Comparison of ENCODE assay signal across 8 cellular contexts in genomic region chr10:80409121-80409520, GRCh38. TPM values are rescaled to one million over a fixed set of nuclear protein-coding genes. Genes with fewer than 3 reads are reported as not detected.
DNase-seq lines count a peak whose midpoint lies in the region; ATAC-seq and TF ChIP-seq lines count a peak whose summit lies in the region.

No MANE protein-coding gene starts in this region.

- H3K9ac ChIP-seq in IMR-90 (ENCODE audit: low read depth, low read length), result no peak overlapping the region
- peak overlapping the region; percentile 83 to 92 for H3K9ac ChIP-seq in colonic mucosa (ENCODE audit: low read depth in 2 of 2, low read length in 2 of 2)
- H3K9ac ChIP-seq in mucosa of rectum (ENCODE audit: low read depth in 1 of 2, low read length in 2 of 2), result peak overlapping the region; percentile 68 to 74

- H3K79me1 ChIP-seq in IMR-90 (ENCODE audit: low read depth in 1 of 2, low read length in 2 of 2), result no peaks in the 10 kb centered on the region

- CTCF ChIA-PET in IMR-90 (lab: Yijun Ruan, JAX), result no interaction called here

- peaks cover 3% of the 10 kb centered on the region; the same call in 1 of the 2 replicates for H3K9me1 ChIP-seq in IMR-90 (ENCODE audit: insufficient read depth, low read length)

- no peak overlapping the region for H4K8ac ChIP-seq in IMR-90 (ENCODE audit: low read depth in 2 of 2, low read length in 2 of 2)

- no peak overlapping the region for H3K18ac ChIP-seq in IMR-90 (ENCODE audit: low read depth, low read length)

- BruUV-seq in IMR-90 (replicated peaks; lab: Mats Ljungman, UMichigan), result no TSS peak

- DNase-seq in IMR-90 (no peak), colonic mucosa (peak; percentile 52), NOMO-1 treated with DMSO at 0.1 percent for 48 hours (lab: John Stamatoyannopoulos, UW; ENCODE audit: unreplicated experiment) (no peak)

- no peak overlapping the region for H2BK5ac ChIP-seq in IMR-90 (ENCODE audit: low read depth, low read length, poor library complexity, severe bottlenecking)

- H4K91ac ChIP-seq in IMR-90 (ENCODE audit: insufficient read depth, low read depth, low read length), result no peak overlapping the region

- no peak for ATAC-seq in IMR-90 (ENCODE audit: low read depth)
- ATAC-seq in HG02840 (IDR thresholded peaks at IDR 0.05; ENCODE audit: low FRiP score, unreplicated experiment), result no peak
- ATAC-seq in GM21381 (IDR thresholded peaks at IDR 0.05; ENCODE audit: unreplicated experiment), result no peak
- no peak for ATAC-seq in GM19035 (IDR thresholded peaks at IDR 0.05; ENCODE audit: unreplicated experiment)

- TF ChIP-seq POLR2A in IMR-90 (IDR thresholded peaks at IDR 0.05; ENCODE audit: low read depth, low read length), result no peak

- peak overlapping the region; percentile 92 for H3K27ac ChIP-seq in 22Rv1
- no peak overlapping the region for H3K27ac ChIP-seq in IMR-90 (ENCODE audit: insufficient read depth, low read length)
- H3K27ac ChIP-seq in colonic mucosa, result peak overlapping the region; percentile 69
- peak overlapping the region; percentile 82 to 84 for H3K27ac ChIP-seq in mucosa of rectum (ENCODE audit: low read depth in 2 of 2, low read length in 2 of 2)

- H3K4me2 ChIP-seq in IMR-90 (ENCODE audit: low read depth, low read length), result no peak overlapping the region; the same call in 1 of the 2 replicates

- H4K20me1 ChIP-seq in IMR-90 (ENCODE audit: insufficient read depth, low read length), result no peaks in the 10 kb centered on the region

- H2BK20ac ChIP-seq in IMR-90 (ENCODE audit: low read depth, low read length), result no peak overlapping the region

- intact Hi-C loops in IMR-90 (cut with micrococcal nuclease), result no loop called here
- intact Hi-C loops in colonic mucosa (cut with DNase I), result no loop called here

- in situ Hi-C loops in IMR-90 (cut with MboI; ENCODE audit: low sequenced_read_pairs), result no loop called here

- H3K23ac ChIP-seq in IMR-90 (ENCODE audit: low read depth, low read length), result no peak overlapping the region

- H3K9me3 ChIP-seq in IMR-90 (ENCODE audit: control insufficient read depth, insufficient read depth, low read length) (no peaks in the 10 kb centered on the region), colonic mucosa (no peaks in the 10 kb centered on the region), mucosa of rectum (ENCODE audit: control insufficient read depth in 2 of 2, low read length in 2 of 2) (no peaks in the 10 kb centered on the region)

- H2BK120ac ChIP-seq in IMR-90 (ENCODE audit: low read depth, low read length), result no peak overlapping the region

- TF ChIP-seq CTCF in 22Rv1 (IDR thresholded peaks at IDR 0.05), result no peak
- TF ChIP-seq CTCF in IMR-90 (conservative IDR thresholded peaks at IDR 0.05; ENCODE audit: low read depth, low read length), result no peak
- TF ChIP-seq CTCF in colonic mucosa (IDR thresholded peaks at IDR 0.05), result no peak

- dilution Hi-C loops in IMR-90 (cut with HindIII; ENCODE audit: low sequenced_read_pairs, unreplicated experiment), result no loop called here

- peak overlapping the region; percentile 84 for H2AFZ ChIP-seq in IMR-90 (replicated peaks; ENCODE audit: low read length, poor library complexity)

- POLR2A ChIA-PET in IMR-90 (lab: Charles Lee; ENCODE audit: unreplicated experiment), result no interaction called here

- H3K36me3 ChIP-seq in IMR-90 (ENCODE audit: control insufficient read depth, insufficient read depth, low read length), result no peaks in the 10 kb centered on the region
- H3K36me3 ChIP-seq in colonic mucosa, result no peaks in the 10 kb centered on the region
- no peaks in the 10 kb centered on the region for H3K36me3 ChIP-seq in mucosa of rectum (ENCODE audit: control insufficient read depth in 2 of 2, insufficient read depth in 2 of 2, low read length in 2 of 2)

- H3K4me3 ChIP-seq in IMR-90 (ENCODE audit: insufficient read depth, low read depth, low read length) (no peak overlapping the region), colonic mucosa (peak overlapping the region; percentile 82), mucosa of rectum (ENCODE audit: low read length in 2 of 2) (peak overlapping the region; percentile 79 to 85)

- H2AK9ac ChIP-seq in IMR-90 (replicated peaks; ENCODE audit: low read depth, low read length, poor library complexity), result no peak overlapping the region

- H3K56ac ChIP-seq in IMR-90 (ENCODE audit: extremely low read depth, insufficient read depth, low read length), result no peak overlapping the region

- WGBS in IMR-90 (ENCODE audit: extremely low coverage in 2 of 2, insufficient read length in 1 of 2), 2 experiments, result 8% methylated on average over 2 of the region's 12 CpGs; no CpG with 5 or more reads in 1 of the 2 experiments

- H3K4ac ChIP-seq in IMR-90 (ENCODE audit: low read depth, low read length), result no peak overlapping the region

- H4K5ac ChIP-seq in IMR-90 (ENCODE audit: low read depth, low read length), result no peak overlapping the region

- no peak for TF ChIP-seq RAD21 in IMR-90 (IDR thresholded peaks at IDR 0.05; ENCODE audit: low read length)

- no peak overlapping the region for H2AK5ac ChIP-seq in IMR-90 (ENCODE audit: low read depth, low read length)

- H2BK15ac ChIP-seq in IMR-90 (ENCODE audit: low read depth, low read length), result no peak overlapping the region

- H3K27me3 ChIP-seq in IMR-90 (ENCODE audit: control insufficient read depth, insufficient read depth, low read length) (peaks cover 18% of the 10 kb centered on the region), colonic mucosa (no peaks in the 10 kb centered on the region), mucosa of rectum (ENCODE audit: control insufficient read depth in 2 of 2, insufficient read depth in 2 of 2, low read length in 2 of 2) (no peaks in the 10 kb centered on the region)

- H3K14ac ChIP-seq in IMR-90 (replicated peaks; ENCODE audit: low read depth, low read length), result no peak overlapping the region

- peaks cover 3% of the 10 kb centered on the region; the same call in 1 of the 2 replicates for H3K4me1 ChIP-seq in IMR-90 (ENCODE audit: control insufficient read depth, insufficient read depth, low read length)
- H3K4me1 ChIP-seq in colonic mucosa, result peaks cover 26% of the 10 kb centered on the region
- peaks cover 33 to 36% of the 10 kb centered on the region in 2 donors for H3K4me1 ChIP-seq in mucosa of rectum (ENCODE audit: control insufficient read depth in 2 of 2, insufficient read depth in 2 of 2, low read length in 2 of 2)

TF ChIP-seq in IMR-90, 13 proteins besides CTCF, POLR2A, EP300 and RAD21:
- TF ChIP-seq MAZ (IDR thresholded peaks at IDR 0.05; ENCODE audit: borderline replicate concordance, low read depth, low read length) (no peak), BHLHE40 (IDR thresholded peaks at IDR 0.05; ENCODE audit: low read depth, low read length) (no peak), USF2 (IDR thresholded peaks at IDR 0.05; ENCODE audit: low read depth, low read length) (no peak), NFE2L2 (IDR thresholded peaks at IDR 0.05; ENCODE audit: low read depth, low read length) (no peak), MAFK (IDR thresholded peaks at IDR 0.05; ENCODE audit: low read depth, low read length) (no peak), RFX5 (IDR thresholded peaks at IDR 0.05; ENCODE audit: low read depth, low read length) (no peak), CEBPB (IDR thresholded peaks at IDR 0.05; ENCODE audit: low read depth, low read length) (no peak), SMC3 (IDR thresholded peaks at IDR 0.05; ENCODE audit: low read depth, low read length) (no peak)
- TF ChIP-seq, protein P1, sequence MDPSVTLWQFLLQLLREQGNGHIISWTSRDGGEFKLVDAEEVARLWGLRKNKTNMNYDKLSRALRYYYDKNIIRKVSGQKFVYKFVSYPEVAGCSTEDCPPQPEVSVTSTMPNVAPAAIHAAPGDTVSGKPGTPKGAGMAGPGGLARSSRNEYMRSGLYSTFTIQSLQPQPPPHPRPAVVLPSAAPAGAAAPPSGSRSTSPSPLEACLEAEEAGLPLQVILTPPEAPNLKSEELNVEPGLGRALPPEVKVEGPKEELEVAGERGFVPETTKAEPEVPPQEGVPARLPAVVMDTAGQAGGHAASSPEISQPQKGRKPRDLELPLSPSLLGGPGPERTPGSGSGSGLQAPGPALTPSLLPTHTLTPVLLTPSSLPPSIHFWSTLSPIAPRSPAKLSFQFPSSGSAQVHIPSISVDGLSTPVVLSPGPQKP (IDR thresholded peaks at IDR 0.05; ENCODE audit: borderline replicate concordance, low read depth, low read length), result no peak

RNA-seq across cellular contexts. Expression of gene PRXL2A, which starts 0.8 kb away (rescaled TPM):
- 0.90 and 1.1 TPM in 2 replicates for total RNA-seq in IMR-90 (2012; rRNA removed)
- 0.60 and 0.92 TPM in 2 replicates for polyA plus RNA-seq in IMR-90 (2012; rRNA removed)
- 0.19 and 0.36 TPM in 2 replicates for polyA plus RNA-seq in IMR-90 (2012; cell fraction: cytosol; rRNA removed)
- 0.10 and 0.17 TPM in 2 replicates for polyA plus RNA-seq in IMR-90 (2012; cell fraction: nucleus; rRNA removed; ENCODE audit: low replicate concordance)
- 100 to 1,000 TPM in 1 of 2 donors, 10 to 100 TPM in 1; 73.5 to 101 TPM for total RNA-seq in colonic mucosa

RNA-seq across cellular contexts. Expression of gene TSPAN14, which starts 45.0 kb away (rescaled TPM):
- total RNA-seq in IMR-90 (2012; rRNA removed) (13.3 and 18.5 TPM in 2 replicates), colonic mucosa (10 to 100 TPM; 83.5 to 91.7 TPM)
- 40.6 and 43.0 TPM in 2 replicates for polyA plus RNA-seq in IMR-90 (2012; rRNA removed)
- polyA plus RNA-seq in IMR-90 (2012; cell fraction: cytosol; rRNA removed), result 55.8 and 57.7 TPM in 2 replicates
- 36.3 and 44.3 TPM in 2 replicates for polyA plus RNA-seq in IMR-90 (2012; cell fraction: nucleus; rRNA removed; ENCODE audit: low replicate concordance)

RNA-seq across cellular contexts. Expression of gene DYDC2, which starts 52.5 kb away (rescaled TPM):
- not detected in 2 replicates for total RNA-seq in IMR-90 (2012; rRNA removed)
- not detected in 2 replicates for polyA plus RNA-seq in IMR-90 (2012; rRNA removed)
- polyA plus RNA-seq in IMR-90 (2012; cell fraction: cytosol; rRNA removed), result not detected in 2 replicates
- not detected in 2 replicates for polyA plus RNA-seq in IMR-90 (2012; cell fraction: nucleus; rRNA removed; ENCODE audit: low replicate concordance)
- 1 to 10 TPM in 1 of 2 donors, not detected in 1; 1.5 TPM for total RNA-seq in colonic mucosa

RNA-seq across cellular contexts. Expression of gene DYDC1, which starts 52.6 kb away (rescaled TPM):
- total RNA-seq in IMR-90 (2012; rRNA removed) (not detected in 2 replicates), colonic mucosa (not detected)
- not detected in 2 replicates for polyA plus RNA-seq in IMR-90 (2012; rRNA removed)
- polyA plus RNA-seq in IMR-90 (2012; cell fraction: cytosol; rRNA removed), result not detected in 2 replicates
- polyA plus RNA-seq in IMR-90 (2012; cell fraction: nucleus; rRNA removed; ENCODE audit: low replicate concordance), result not detected in 2 replicates

Comparison
In these comparisons a context has a peak if more than half of its experiments do, and no peak if none do; other contexts are left out.
1. RNA of gene PRXL2A, which starts 0.8 kb away (total RNA-seq): 73.5 to 101 TPM in colonic mucosa; 0.90 to 1.1 TPM in IMR-90; every median in the first group is over 10 times any median in the second.